In genomic region chr2:143177081-143177786, GRCh38 we compare ENCODE assay signal across 7 cellular contexts. TPM values are rescaled to one million over a fixed set of nuclear protein-coding genes. Genes with fewer than 3 reads are reported as not detected.
DNase-seq lines count a peak whose midpoint lies in the region; ATAC-seq, FAIRE-seq and TF ChIP-seq lines count a peak whose summit lies in the region.

No MANE protein-coding gene starts in this region.

- no peaks in the 10 kb centered on the region for H3K9me3 ChIP-seq in naive thymus-derived CD4-positive, alpha-beta T cell (ENCODE audit: control insufficient read depth in 2 of 3, low read length in 3 of 3)

- peak overlapping the region; percentile 86 to 96 (median 92) for H3K27ac Mint-ChIP-seq in naive thymus-derived CD4-positive, alpha-beta T cell
- H3K27ac Mint-ChIP-seq in CD14-positive monocyte = peak overlapping the region in 2 of 7 donors; percentile 38 to 80

- peaks cover 0 to 19% (median 5%) of the 10 kb centered on the region in 11 donors for H3K9me3 Mint-ChIP-seq in naive thymus-derived CD4-positive, alpha-beta T cell
- H3K9me3 Mint-ChIP-seq in CD14-positive monocyte = peaks cover 2 to 9% (median 5%) of the 10 kb centered on the region in 7 donors

- peaks cover 13% of the 10 kb centered on the region in 2 donors for H3K4me1 ChIP-seq in naive thymus-derived CD4-positive, alpha-beta T cell (ENCODE audit: control insufficient read depth in 2 of 2, insufficient read depth in 2 of 2, low read length in 2 of 2)

- peaks cover 0 to 10% (median 0%) of the 10 kb centered on the region in 3 experiments for H3K36me3 ChIP-seq in naive thymus-derived CD4-positive, alpha-beta T cell (ENCODE audit: control insufficient read depth in 2 of 3, insufficient read depth in 3 of 3, low read length in 3 of 3)

- no peaks in the 10 kb centered on the region for H3K27me3 ChIP-seq in naive thymus-derived CD4-positive, alpha-beta T cell (ENCODE audit: control insufficient read depth in 2 of 2, insufficient read depth in 2 of 2, low read length in 2 of 2)

- H3K4me3 ChIP-seq in naive thymus-derived CD4-positive, alpha-beta T cell (ENCODE audit: low read length) = peak overlapping the region; percentile 44

- intact Hi-C loops in naive thymus-derived CD4-positive, alpha-beta T cell (cut with micrococcal nuclease) = loop anchor here (1.0 to 2.0 kb wide), 4 partner anchors 10 to 18 kb away; no protein-coding TSS in a partner anchor
- intact Hi-C loops in CD14-positive monocyte (cut with micrococcal nuclease) = no loop called here

- H3K4me3 Mint-ChIP-seq in naive thymus-derived CD4-positive, alpha-beta T cell = peak overlapping the region; percentile 64 to 87 (median 82)
- H3K4me3 Mint-ChIP-seq in CD14-positive monocyte = no peak overlapping the region

- DNase-seq in H54 (ENCODE audit: insufficient read length, low spot score) = no peak
- peak; percentile 26 to 59 for DNase-seq in NCI-H526 (lab: John Stamatoyannopoulos, UW)
- DNase-seq in naive thymus-derived CD4-positive, alpha-beta T cell = peak in 2 of 9 donors; percentile 10 to 14
- no peak for DNase-seq in CD14-positive monocyte (ENCODE audit: low spot score)
- DNase-seq in HT-29 (ENCODE audit: low spot score) = no peak
- no peak for DNase-seq in HuH-7.5 (ENCODE audit: low spot score)

- H3K4me1 Mint-ChIP-seq in naive thymus-derived CD4-positive, alpha-beta T cell = peaks cover 28 to 82% (median 74%) of the 10 kb centered on the region in 7 donors
- no peaks in the 10 kb centered on the region for H3K4me1 Mint-ChIP-seq in CD14-positive monocyte

- peak; percentile 48 for FAIRE-seq in H54 (lab: Jason Lieb, UNC)

- CTCF ChIA-PET in naive thymus-derived CD4-positive, alpha-beta T cell (lab: Charles Lee) = interaction anchor here (0.7 kb wide), 1 partner anchor 1008 kb away, joined by 4 read pairs; no protein-coding TSS in a partner anchor

- peak; percentile 99 for ATAC-seq in GM18873 (IDR thresholded peaks at IDR 0.05; ENCODE audit: low FRiP score, unreplicated experiment)
- peak; percentile 71 for ATAC-seq in naive thymus-derived CD4-positive, alpha-beta T cell

- peak overlapping the region; percentile 68 for H3K27ac ChIP-seq in naive thymus-derived CD4-positive, alpha-beta T cell (ENCODE audit: low read depth, low read length)

- H3K36me3 Mint-ChIP-seq in naive thymus-derived CD4-positive, alpha-beta T cell = peaks cover 9 to 50% (median 36%) of the 10 kb centered on the region in 5 donors
- H3K36me3 Mint-ChIP-seq in CD14-positive monocyte = peaks cover 23 to 27% of the 10 kb centered on the region in 2 donors

- TF ChIP-seq CTCF in CD14-positive monocyte (IDR thresholded peaks at IDR 0.05) = no peak

- H3K27me3 Mint-ChIP-seq in naive thymus-derived CD4-positive, alpha-beta T cell = no peaks in the 10 kb centered on the region
- H3K27me3 Mint-ChIP-seq in CD14-positive monocyte (ENCODE audit: low read depth in 3 of 3) = no peaks in the 10 kb centered on the region

- POLR2A ChIA-PET in naive thymus-derived CD4-positive, alpha-beta T cell (lab: Charles Lee) = interaction anchor here (0.8 kb wide), 1 partner anchor 14 kb away, joined by 3 read pairs; no protein-coding TSS in a partner anchor

- TF ChIP-seq POLR2A in H54 (IDR thresholded peaks at IDR 0.05; ENCODE audit: low read depth, low read length) = no peak

RNA-seq across cellular contexts. Expression of gene ARHGAP15, which starts 48.0 kb away (rescaled TPM):
- 100 to 1,000 TPM; 164 to 218 (median 183) TPM for total RNA-seq in naive thymus-derived CD4-positive, alpha-beta T cell
- polyA plus RNA-seq in naive thymus-derived CD4-positive, alpha-beta T cell = 100 to 1,000 TPM; 306 to 311 TPM
- polyA plus RNA-seq in CD14-positive monocyte = 10 to 100 TPM; 50.7 to 50.9 TPM
- total RNA-seq in HT-29 (2014; rRNA removed; shearing (Covaris generic)) = not detected in 2 replicates

Comparison
In these comparisons a context has a peak if more than half of its experiments do, and no peak if none do; other contexts are left out.
1. DNase-seq: peak in NCI-H526 (2 of 2); none in H54 (single experiment), CD14-positive monocyte (single experiment), HT-29 (single experiment) and HuH-7.5 (single experiment).
2. H3K4me3 Mint-ChIP-seq: peak in naive thymus-derived CD4-positive, alpha-beta T cell (10 of 10); none in CD14-positive monocyte (0 of 2).
3. RNA of gene ARHGAP15, which starts 48.0 kb away (total RNA-seq): 164 to 218 TPM in naive thymus-derived CD4-positive, alpha-beta T cell; not detected in HT-29; every median in the first group is over 100 times any median in the second.
4. intact Hi-C loops: an anchor here in naive thymus-derived CD4-positive, alpha-beta T cell (1.0 to 2.0 kb wide); none called in CD14-positive monocyte.